Comparison of ENCODE assay signal across 9 cellular contexts in the genomic region with DNA sequence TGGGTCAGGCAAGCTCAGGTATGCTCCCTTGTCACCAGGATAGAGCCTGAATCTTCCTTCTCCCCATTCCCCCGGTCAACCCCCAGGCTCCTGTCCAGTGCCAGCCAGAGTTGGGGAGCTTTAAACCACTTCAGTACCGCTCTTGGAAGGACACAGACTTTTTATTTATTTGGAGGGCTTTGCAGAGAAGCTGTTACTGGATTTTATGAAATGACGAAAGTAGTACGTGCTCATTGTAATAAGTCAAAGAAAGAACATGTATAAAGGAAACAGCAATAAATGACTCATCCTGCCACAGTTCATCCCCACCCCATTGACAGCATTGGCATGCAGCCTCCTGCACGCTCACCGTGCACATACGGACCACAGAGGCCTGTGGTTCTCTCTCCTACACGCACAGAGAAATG.
A peak's percentile ranks its signal among the peaks of the same experiment; 100 is the strongest.
DNase-seq lines count a peak whose midpoint lies in the region; ATAC-seq, FAIRE-seq and TF ChIP-seq lines count a peak whose summit lies in the region.
"Had no signal": no experiment of that assay in that cellular context is flagged by ENCODE, and none has a peak within 500 bp of the region (broad histone marks: within the 10 kb centered on the region; RNA-seq: fewer than 3 reads in every experiment).

No MANE protein-coding gene starts in this region.

- ATAC-seq in activated T-helper 17 cell treated with anti-CD3 and anti-CD28 coated beads, Interleukin-2, amount 50 U/mL, for 72 hours (replicated peaks), result peak; percentile 99

- no peak for TF ChIP-seq CTCF in Loucy (conservative IDR thresholded peaks at IDR 0.05; ENCODE audit: low read length)
- TF ChIP-seq CTCF in keratinocyte (optimal IDR thresholded peaks at IDR 0.05 in 1 of 3, IDR thresholded peaks at IDR 0.05 in 1 of 3, conservative IDR thresholded peaks at IDR 0.05 in 1 of 3; ENCODE audit: extremely low read depth in 1 of 3, insufficient read depth in 2 of 3, low read length in 3 of 3), result no peak

- H3K23ac ChIP-seq in neuronal stem cell (ENCODE audit: low read depth, low read length, poor library complexity), result no peak overlapping the region

- H3K9ac ChIP-seq in Loucy (ENCODE audit: low read depth, low read length, poor library complexity, severe bottlenecking) (peak overlapping the region; percentile 67), keratinocyte (ENCODE audit: control insufficient read depth, extremely low read depth, insufficient read depth, low read length) (peak overlapping the region; percentile 56), neuronal stem cell (ENCODE audit: low read depth, low read length, poor library complexity) (no peak overlapping the region)

- no peak overlapping the region for H3K18ac ChIP-seq in neuronal stem cell (ENCODE audit: low read length)

- no peak for DNase-seq in GM12891 (ENCODE audit: insufficient read length, low spot score)
- DNase-seq in keratinocyte (ENCODE audit: low read depth, low spot score), result peak; percentile 45
- DNase-seq in NCI-H146 (lab: John Stamatoyannopoulos, UW), result no peak
- DNase-seq in neuronal stem cell (ENCODE audit: low spot score), result no peak
- DNase-seq in T-helper 9 cell, result no peak
- DNase-seq: left cardiac atrium had no signal

- dilution Hi-C loops in keratinocyte (cut with MboI; ENCODE audit: extremely low pct_ligation_motif_present, low sequenced_read_pairs), result no loop called here

- peak overlapping the region; percentile 8; the same call in 1 of the 2 replicates for H2AFZ ChIP-seq in Loucy (ENCODE audit: low read length)
- no peak overlapping the region for H2AFZ ChIP-seq in keratinocyte (ENCODE audit: control insufficient read depth, low read length)
- H2AFZ ChIP-seq in neuronal stem cell (ENCODE audit: low read length), result no peak overlapping the region

- H3K79me2 ChIP-seq in Loucy (ENCODE audit: insufficient read depth, low read length) (no peaks in the 10 kb centered on the region), keratinocyte (ENCODE audit: control insufficient read depth, insufficient read depth, low read length) (no peaks in the 10 kb centered on the region)

- H3K9me1 ChIP-seq in keratinocyte (ENCODE audit: control insufficient read depth, extremely low read depth, insufficient read depth, low read length), result no peaks in the 10 kb centered on the region

- peak overlapping the region; percentile 99 for H3K27ac Mint-ChIP-seq in activated T-helper 17 cell treated with anti-CD3 and anti-CD28 coated beads, Interleukin-2, amount 50 U/mL, for 72 hours
- peak overlapping the region; percentile 94 for H3K27ac Mint-ChIP-seq in stimulated activated naive CD8-positive, alpha-beta T cell treated with anti-CD3 and anti-CD28 coated beads, Interleukin-15, Interleukin-2, amounts not matched to agents 100 ng/mL and 50 ng/mL, for 24 hours

- peaks cover 18% of the 10 kb centered on the region for H3K4me1 Mint-ChIP-seq in activated T-helper 17 cell treated with anti-CD3 and anti-CD28 coated beads, Interleukin-2, amount 50 U/mL, for 72 hours
- peaks cover 33% of the 10 kb centered on the region for H3K4me1 Mint-ChIP-seq in stimulated activated naive CD8-positive, alpha-beta T cell treated with anti-CD3 and anti-CD28 coated beads, Interleukin-15, Interleukin-2, amounts not matched to agents 100 ng/mL and 50 ng/mL, for 24 hours (ENCODE audit: low read depth)

- H3K4me1 ChIP-seq in Loucy (ENCODE audit: insufficient read depth, low read length, poor library complexity, severe bottlenecking) (peaks cover 27% of the 10 kb centered on the region), keratinocyte (ENCODE audit: control insufficient read depth, extremely low read depth, insufficient read depth, low read length) (peaks cover 24% of the 10 kb centered on the region), neuronal stem cell (ENCODE audit: control insufficient read depth in 2 of 2, insufficient read depth in 1 of 2, low read depth in 1 of 2, low read length in 2 of 2) (no peaks in the 10 kb centered on the region)

- no CpG with 5 or more reads among the region's 8 CpGs for WGBS in neuronal stem cell (ENCODE audit: extremely low coverage in 2 of 2, insufficient read length in 2 of 2, insufficient replicate concordance in 1 of 2), 2 donors

- peak overlapping the region; percentile 77 for H3K4me3 Mint-ChIP-seq in activated T-helper 17 cell treated with anti-CD3 and anti-CD28 coated beads, Interleukin-2, amount 50 U/mL, for 72 hours
- peak overlapping the region; percentile 35 for H3K4me3 Mint-ChIP-seq in stimulated activated naive CD8-positive, alpha-beta T cell treated with anti-CD3 and anti-CD28 coated beads, Interleukin-15, Interleukin-2, amounts not matched to agents 100 ng/mL and 50 ng/mL, for 24 hours

- H3K27me3 Mint-ChIP-seq in activated T-helper 17 cell treated with anti-CD3 and anti-CD28 coated beads, Interleukin-2, amount 50 U/mL, for 72 hours, result no peaks in the 10 kb centered on the region
- no peaks in the 10 kb centered on the region for H3K27me3 Mint-ChIP-seq in stimulated activated naive CD8-positive, alpha-beta T cell treated with anti-CD3 and anti-CD28 coated beads, Interleukin-15, Interleukin-2, amounts not matched to agents 100 ng/mL and 50 ng/mL, for 24 hours

- H3K4me3 ChIP-seq in Loucy (ENCODE audit: low read length, poor library complexity, severe bottlenecking) (peak overlapping the region; percentile 64), keratinocyte (ENCODE audit: control insufficient read depth in 2 of 3, extremely low read depth in 1 of 3, insufficient read depth in 2 of 3, low read depth in 1 of 3, low read length in 3 of 3) (peak overlapping the region in 1 of 3 experiments; percentile 9), neuronal stem cell (ENCODE audit: low read length in 2 of 2) (no peak overlapping the region)

- H2BK12ac ChIP-seq in neuronal stem cell (ENCODE audit: low read length), result no peak overlapping the region

- no peak overlapping the region for H3K14ac ChIP-seq in neuronal stem cell (ENCODE audit: low read length)

- H3F3A ChIP-seq in Loucy (ENCODE audit: low read depth), result no peaks in the 10 kb centered on the region

- no peak for FAIRE-seq in GM12891 (lab: Jason Lieb, UNC)
- FAIRE-seq in keratinocyte (lab: Jason Lieb, UNC), result peak; percentile 99

- H3K9me2 ChIP-seq in Loucy (replicated peaks; ENCODE audit: low read depth, low read length), result no peaks in the 10 kb centered on the region

- no peak overlapping the region for H3K4ac ChIP-seq in neuronal stem cell (ENCODE audit: low read length)

- H4K20me1 ChIP-seq in Loucy (ENCODE audit: insufficient read depth, low read length, poor library complexity, severe bottlenecking) (no peaks in the 10 kb centered on the region), keratinocyte (ENCODE audit: control insufficient read depth, extremely low read depth, insufficient read depth, low read length) (no peaks in the 10 kb centered on the region)

- H3K36me3 ChIP-seq in Loucy (ENCODE audit: insufficient read depth, low read length) (no peaks in the 10 kb centered on the region), keratinocyte (ENCODE audit: control insufficient read depth in 2 of 2, extremely low read depth in 1 of 2, insufficient read depth in 2 of 2, low read length in 2 of 2) (no peaks in the 10 kb centered on the region), neuronal stem cell (replicated peaks in 1 of 2; ENCODE audit: control insufficient read depth in 2 of 2, insufficient read depth in 2 of 2, low read length in 2 of 2) (no peaks in the 10 kb centered on the region)

- peak overlapping the region; percentile 74 for H3K4me2 ChIP-seq in Loucy (ENCODE audit: low read depth, low read length, poor library complexity, severe bottlenecking)
- H3K4me2 ChIP-seq in keratinocyte (ENCODE audit: control insufficient read depth, extremely low read depth, insufficient read depth, low read depth, low read length), result peak overlapping the region; percentile 74
- no peak overlapping the region for H3K4me2 ChIP-seq in neuronal stem cell (ENCODE audit: insufficient read depth, low read length, poor library complexity, severe bottlenecking)

- H3K9me3 ChIP-seq in Loucy (ENCODE audit: insufficient read depth, low read depth, low read length), result no peaks in the 10 kb centered on the region
- H3K9me3 ChIP-seq in keratinocyte (ENCODE audit: control insufficient read depth, low read depth, low read length), result no peaks in the 10 kb centered on the region
- no peaks in the 10 kb centered on the region for H3K9me3 ChIP-seq in neuronal stem cell (replicated peaks in 1 of 2; ENCODE audit: control insufficient read depth in 2 of 2, insufficient read depth in 1 of 2, low read depth in 1 of 2, low read length in 2 of 2)

- H4K91ac ChIP-seq in neuronal stem cell (ENCODE audit: low read depth, low read length, poor library complexity), result no peak overlapping the region

- no peak overlapping the region for H2BK5ac ChIP-seq in neuronal stem cell (ENCODE audit: low read length)

- H2BK120ac ChIP-seq in neuronal stem cell (ENCODE audit: low read depth, low read length), result no peak overlapping the region

- H3K27ac ChIP-seq in keratinocyte (ENCODE audit: control insufficient read depth, insufficient read depth, low read length) (peak overlapping the region; percentile 81), neuronal stem cell (replicated peaks; ENCODE audit: low read length) (no peak overlapping the region)

- TF ChIP-seq POLR2A in GM12891 (IDR thresholded peaks at IDR 0.05; ENCODE audit: low read depth, low read length), result no peak

- H3K27me3 ChIP-seq in Loucy (ENCODE audit: insufficient read depth, low read length, poor library complexity, severe bottlenecking), result no peaks in the 10 kb centered on the region
- H3K27me3 ChIP-seq in keratinocyte (ENCODE audit: control insufficient read depth, extremely low read depth, insufficient read depth, low read length), result no peaks in the 10 kb centered on the region
- H3K27me3 ChIP-seq in neuronal stem cell (ENCODE audit: control insufficient read depth in 3 of 3, insufficient read depth in 3 of 3, low read depth in 1 of 3, low read length in 3 of 3), result peaks cover 0 to 3% (median 0%) of the 10 kb centered on the region in 3 experiments

- H3K79me1 ChIP-seq in neuronal stem cell (ENCODE audit: low read depth, low read length), result no peaks in the 10 kb centered on the region

- H2BK15ac ChIP-seq in neuronal stem cell (ENCODE audit: low read length), result no peak overlapping the region

- no peaks in the 10 kb centered on the region for H3K9me3 Mint-ChIP-seq in activated T-helper 17 cell treated with anti-CD3 and anti-CD28 coated beads, Interleukin-2, amount 50 U/mL, for 72 hours
- peaks cover 3% of the 10 kb centered on the region for H3K9me3 Mint-ChIP-seq in stimulated activated naive CD8-positive, alpha-beta T cell treated with anti-CD3 and anti-CD28 coated beads, Interleukin-15, Interleukin-2, amounts not matched to agents 100 ng/mL and 50 ng/mL, for 24 hours

- no peak overlapping the region for H4K8ac ChIP-seq in neuronal stem cell (ENCODE audit: low read depth, low read length)

- H3K36me3 Mint-ChIP-seq in activated T-helper 17 cell treated with anti-CD3 and anti-CD28 coated beads, Interleukin-2, amount 50 U/mL, for 72 hours (ENCODE audit: low read depth), result peaks cover 8% of the 10 kb centered on the region
- H3K36me3 Mint-ChIP-seq in stimulated activated naive CD8-positive, alpha-beta T cell treated with anti-CD3 and anti-CD28 coated beads, Interleukin-15, Interleukin-2, amounts not matched to agents 100 ng/mL and 50 ng/mL, for 24 hours (ENCODE audit: low read depth), result peaks cover 7% of the 10 kb centered on the region

- no peak overlapping the region for H2AK5ac ChIP-seq in neuronal stem cell (ENCODE audit: low read depth, low read length)
